Comparison of ENCODE assay signal across 1 cellular context in genomic region chr17:79627766-79628690, GRCh38.
TF ChIP-seq lines count a peak whose summit lies in the region.

No MANE protein-coding gene starts in this region.

TF ChIP-seq in H1, 55 proteins besides CTCF, POLR2A, EP300 and RAD21:
- no peak for TF ChIP-seq MAX (IDR thresholded peaks at IDR 0.05)
- no peak for TF ChIP-seq RXRA (IDR thresholded peaks at IDR 0.05; ENCODE audit: insufficient read depth, low read depth, low read length)
- TF ChIP-seq YY1 (IDR thresholded peaks at IDR 0.05; ENCODE audit: low read depth, low read length): no peak
- TF ChIP-seq KDM1A (IDR thresholded peaks at IDR 0.05; ENCODE audit: borderline replicate concordance, low read length): no peak
- no peak for TF ChIP-seq JUND (IDR thresholded peaks at IDR 0.05; ENCODE audit: low read length)
- TF ChIP-seq SP2 (IDR thresholded peaks at IDR 0.05; ENCODE audit: low read length): no peak
- no peak for TF ChIP-seq TAF7 (optimal IDR thresholded peaks at IDR 0.05; ENCODE audit: borderline replicate concordance, low read depth, low read length)
- TF ChIP-seq POLR2AphosphoS5 (IDR thresholded peaks at IDR 0.05; ENCODE audit: low read depth, low read length): no peak
- no peak for TF ChIP-seq CBX8 (IDR thresholded peaks at IDR 0.05; ENCODE audit: borderline replicate concordance, low read depth, low read length)
- no peak for TF ChIP-seq CHD2 (IDR thresholded peaks at IDR 0.05; ENCODE audit: low read length)
